8 cellular contexts compared by ENCODE assay signal in genomic region chr15:65818927-65819562, GRCh38. TPM values are rescaled to one million over a fixed set of nuclear protein-coding genes. Genes with fewer than 3 reads are reported as not detected.
DNase-seq lines count a peak whose midpoint lies in the region; ATAC-seq and TF ChIP-seq lines count a peak whose summit lies in the region.
"Had no signal": no experiment of that assay in that cellular context is flagged by ENCODE, and none has a peak within 500 bp of the region (broad histone marks: within the 10 kb centered on the region; RNA-seq: fewer than 3 reads in every experiment).

No MANE protein-coding gene starts in this region.

- H3K9me3 ChIP-seq in SU-DHL-6 (ENCODE audit: insufficient read depth, low read length), result no peaks in the 10 kb centered on the region
- no peaks in the 10 kb centered on the region for H3K9me3 ChIP-seq in mucosa of rectum (ENCODE audit: control insufficient read depth in 2 of 2, low read length in 2 of 2)
- no peaks in the 10 kb centered on the region for H3K9me3 ChIP-seq in HAP-1
- H3K9me3 ChIP-seq in uterus, result no peaks in the 10 kb centered on the region
- H3K9me3 ChIP-seq: SJSA1 had no signal

- H3K4me2 ChIP-seq in SU-DHL-6 (ENCODE audit: low read depth, low read length, poor library complexity, severe bottlenecking), result peak overlapping the region; percentile 67

- H3K27ac ChIP-seq in SU-DHL-6 (ENCODE audit: low read depth, low read length) (peak overlapping the region; percentile 82), mucosa of rectum (ENCODE audit: low read depth in 2 of 2, low read length in 2 of 2) (peak overlapping the region; percentile 13 to 28), uterus (no peak overlapping the region)
- H3K27ac ChIP-seq: SJSA1 had no signal

- H3K79me2 ChIP-seq in SU-DHL-6 (ENCODE audit: insufficient read depth, low read length), result no peaks in the 10 kb centered on the region

- peaks cover 65% of the 10 kb centered on the region for H3F3A ChIP-seq in SU-DHL-6 (ENCODE audit: insufficient read depth)

- TF ChIP-seq POLR2A in uterus (IDR thresholded peaks at IDR 0.05), result no peak

- H3K27me3 ChIP-seq in SU-DHL-6 (ENCODE audit: low read length) (no peaks in the 10 kb centered on the region), mucosa of rectum (ENCODE audit: control insufficient read depth in 2 of 2, insufficient read depth in 2 of 2, low read length in 2 of 2) (no peaks in the 10 kb centered on the region), HAP-1 (ENCODE audit: low read depth) (peaks cover 54% of the 10 kb centered on the region), uterus (no peaks in the 10 kb centered on the region)
- H3K27me3 ChIP-seq: SJSA1 had no signal

- H4K20me1 ChIP-seq in SU-DHL-6 (ENCODE audit: low read depth, low read length), result no peaks in the 10 kb centered on the region

- no peaks in the 10 kb centered on the region for H3K36me3 ChIP-seq in SU-DHL-6 (ENCODE audit: low read length)
- no peaks in the 10 kb centered on the region for H3K36me3 ChIP-seq in mucosa of rectum (ENCODE audit: control insufficient read depth in 2 of 2, insufficient read depth in 2 of 2, low read length in 2 of 2)
- H3K36me3 ChIP-seq in HAP-1 (replicated peaks), result no peaks in the 10 kb centered on the region
- H3K36me3 ChIP-seq in uterus, result no peaks in the 10 kb centered on the region
- H3K36me3 ChIP-seq: SJSA1 had no signal

- in situ Hi-C loops in HAP-1 (cut with MboI; ENCODE audit: low sequenced_read_pairs), result no loop called here

- H2AFZ ChIP-seq in SU-DHL-6 (ENCODE audit: low read depth, low read length, severe bottlenecking), result no peak overlapping the region

- H3K9me2 ChIP-seq in SU-DHL-6 (replicated peaks; ENCODE audit: insufficient read depth, low read length), result no peaks in the 10 kb centered on the region

- ATAC-seq in GM19043 (IDR thresholded peaks at IDR 0.05; ENCODE audit: low read depth, unreplicated experiment), result peak; percentile 55
- peak; percentile 43 for ATAC-seq in HG03060 (IDR thresholded peaks at IDR 0.05; ENCODE audit: low read depth, unreplicated experiment)

- intact Hi-C loops in uterus (cut with DNase I; ENCODE audit: low total_unique reads), result no loop called here

- peak overlapping the region; percentile 11; the same call in 1 of the 2 replicates for H3K9ac ChIP-seq in SU-DHL-6 (ENCODE audit: low read length)
- no peak overlapping the region for H3K9ac ChIP-seq in mucosa of rectum (ENCODE audit: low read depth in 1 of 2, low read length in 2 of 2)

- H3K4me1 ChIP-seq in mucosa of rectum (ENCODE audit: control insufficient read depth in 2 of 2, insufficient read depth in 2 of 2, low read length in 2 of 2) (peaks cover 2 to 4% of the 10 kb centered on the region in 2 donors), HAP-1 (peaks cover 5% of the 10 kb centered on the region), uterus (no peaks in the 10 kb centered on the region)
- H3K4me1 ChIP-seq: SJSA1 had no signal

- DNase-seq in HAP-1 (ENCODE audit: low spot score in 2 of 2) (no peak), SW480 (ENCODE audit: low spot score) (no peak), uterus (no peak)

- H3K4me3 ChIP-seq in SU-DHL-6 (ENCODE audit: insufficient read depth, low read length, poor library complexity, severe bottlenecking) (no peak overlapping the region), mucosa of rectum (ENCODE audit: low read length in 2 of 2) (no peak overlapping the region), HAP-1 (no peak overlapping the region), uterus (no peak overlapping the region)
- H3K4me3 ChIP-seq: SJSA1 had no signal

- no peak for TF ChIP-seq CTCF in SU-DHL-6 (IDR thresholded peaks at IDR 0.05; ENCODE audit: insufficient read depth, low read length, poor library complexity, severe bottlenecking)
- TF ChIP-seq CTCF in uterus (IDR thresholded peaks at IDR 0.05), result no peak

RNA-seq across cellular contexts. Expression of gene DENND4A, which starts 27.0 kb away (rescaled TPM):
- 10 to 100 TPM; 27.1 to 75.3 (median 52.8) TPM for total RNA-seq in uterus

RNA-seq across cellular contexts. Expression of gene RAB11A, which starts 50.2 kb away (rescaled TPM):
- 100 to 1,000 TPM in 2 of 4 donors, 10 to 100 TPM in 2; 62.0 to 213 (median 151) TPM for total RNA-seq in uterus

Comparison
In these comparisons a context has a peak if more than half of its experiments do, and no peak if none do; other contexts are left out.
1. H3K27ac ChIP-seq: peak in SU-DHL-6 (single experiment) and mucosa of rectum (2 of 2); none in uterus (0 of 2).